In the genomic region with DNA sequence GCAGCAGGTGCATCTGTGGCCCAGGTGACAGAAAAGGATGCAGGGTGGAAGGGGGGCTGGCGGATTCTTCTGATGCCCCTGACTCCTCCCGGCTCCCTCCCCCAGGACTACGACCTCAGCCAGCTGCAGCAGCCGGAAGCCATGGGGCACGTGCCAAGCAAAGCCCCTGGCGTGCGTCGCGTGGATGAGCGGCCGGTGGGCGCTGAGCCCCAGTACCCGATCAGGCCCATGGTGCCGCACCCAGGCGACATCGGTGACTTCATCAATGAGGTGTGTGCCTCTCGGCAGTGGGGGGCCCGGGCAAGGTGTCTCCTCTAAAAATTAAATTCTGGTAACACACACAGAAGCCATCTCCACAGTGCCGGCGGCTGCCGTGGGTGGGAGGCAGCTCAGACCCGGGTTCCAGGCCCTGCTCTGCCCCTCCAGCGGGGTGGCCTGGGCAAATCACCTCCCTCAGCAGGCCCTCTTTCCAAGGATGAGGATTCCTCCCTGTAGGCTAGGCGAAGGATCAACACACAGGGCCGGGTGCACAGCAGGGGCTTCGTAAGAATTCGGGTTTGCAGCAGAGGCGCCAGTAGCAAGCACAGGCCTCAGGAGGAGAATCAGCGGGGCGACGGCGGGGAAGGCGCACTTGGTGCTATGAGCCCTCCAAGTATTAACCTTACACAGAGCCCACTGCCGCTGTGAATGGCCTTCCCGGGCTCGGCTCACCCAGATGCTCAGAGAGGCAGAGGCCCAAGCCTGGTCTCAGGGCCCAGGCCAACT, we compare ENCODE assay signal across 1 cellular context.
TF ChIP-seq lines count a peak whose summit lies in the region.

No MANE protein-coding gene starts in this region.

TF ChIP-seq in HepG2, 621 proteins besides CTCF, POLR2A, EP300 and RAD21 (continued from another document):
- TF ChIP-seq, protein P1, sequence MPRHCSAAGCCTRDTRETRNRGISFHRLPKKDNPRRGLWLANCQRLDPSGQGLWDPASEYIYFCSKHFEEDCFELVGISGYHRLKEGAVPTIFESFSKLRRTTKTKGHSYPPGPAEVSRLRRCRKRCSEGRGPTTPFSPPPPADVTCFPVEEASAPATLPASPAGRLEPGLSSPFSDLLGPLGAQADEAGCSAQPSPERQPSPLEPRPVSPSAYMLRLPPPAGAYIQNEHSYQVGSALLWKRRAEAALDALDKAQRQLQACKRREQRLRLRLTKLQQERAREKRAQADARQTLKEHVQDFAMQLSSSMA (CRISPR knock-in tag; IDR thresholded peaks at IDR 0.05): no peak
- TF ChIP-seq MXI1 (IDR thresholded peaks at IDR 0.05; ENCODE audit: borderline replicate concordance, low read depth, low read length) (no peak), ZFP90 (CRISPR knock-in tag; IDR thresholded peaks at IDR 0.05; ENCODE audit: borderline replicate concordance) (no peak), ZNF749 (CRISPR knock-in tag; IDR thresholded peaks at IDR 0.05; ENCODE audit: borderline replicate concordance) (no peak), REL (CRISPR knock-in tag; conservative IDR thresholded peaks at IDR 0.05) (no peak), REPIN1 (CRISPR knock-in tag; IDR thresholded peaks at IDR 0.05; ENCODE audit: borderline replicate concordance, low read depth) (no peak)
- TF ChIP-seq, protein P2, sequence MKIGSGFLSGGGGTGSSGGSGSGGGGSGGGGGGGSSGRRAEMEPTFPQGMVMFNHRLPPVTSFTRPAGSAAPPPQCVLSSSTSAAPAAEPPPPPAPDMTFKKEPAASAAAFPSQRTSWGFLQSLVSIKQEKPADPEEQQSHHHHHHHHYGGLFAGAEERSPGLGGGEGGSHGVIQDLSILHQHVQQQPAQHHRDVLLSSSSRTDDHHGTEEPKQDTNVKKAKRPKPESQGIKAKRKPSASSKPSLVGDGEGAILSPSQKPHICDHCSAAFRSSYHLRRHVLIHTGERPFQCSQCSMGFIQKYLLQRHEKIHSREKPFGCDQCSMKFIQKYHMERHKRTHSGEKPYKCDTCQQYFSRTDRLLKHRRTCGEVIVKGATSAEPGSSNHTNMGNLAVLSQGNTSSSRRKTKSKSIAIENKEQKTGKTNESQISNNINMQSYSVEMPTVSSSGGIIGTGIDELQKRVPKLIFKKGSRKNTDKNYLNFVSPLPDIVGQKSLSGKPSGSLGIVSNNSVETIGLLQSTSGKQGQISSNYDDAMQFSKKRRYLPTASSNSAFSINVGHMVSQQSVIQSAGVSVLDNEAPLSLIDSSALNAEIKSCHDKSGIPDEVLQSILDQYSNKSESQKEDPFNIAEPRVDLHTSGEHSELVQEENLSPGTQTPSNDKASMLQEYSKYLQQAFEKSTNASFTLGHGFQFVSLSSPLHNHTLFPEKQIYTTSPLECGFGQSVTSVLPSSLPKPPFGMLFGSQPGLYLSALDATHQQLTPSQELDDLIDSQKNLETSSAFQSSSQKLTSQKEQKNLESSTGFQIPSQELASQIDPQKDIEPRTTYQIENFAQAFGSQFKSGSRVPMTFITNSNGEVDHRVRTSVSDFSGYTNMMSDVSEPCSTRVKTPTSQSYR (CRISPR knock-in tag; IDR thresholded peaks at IDR 0.05; ENCODE audit: borderline replicate concordance): no peak
- TF ChIP-seq, protein P3, sequence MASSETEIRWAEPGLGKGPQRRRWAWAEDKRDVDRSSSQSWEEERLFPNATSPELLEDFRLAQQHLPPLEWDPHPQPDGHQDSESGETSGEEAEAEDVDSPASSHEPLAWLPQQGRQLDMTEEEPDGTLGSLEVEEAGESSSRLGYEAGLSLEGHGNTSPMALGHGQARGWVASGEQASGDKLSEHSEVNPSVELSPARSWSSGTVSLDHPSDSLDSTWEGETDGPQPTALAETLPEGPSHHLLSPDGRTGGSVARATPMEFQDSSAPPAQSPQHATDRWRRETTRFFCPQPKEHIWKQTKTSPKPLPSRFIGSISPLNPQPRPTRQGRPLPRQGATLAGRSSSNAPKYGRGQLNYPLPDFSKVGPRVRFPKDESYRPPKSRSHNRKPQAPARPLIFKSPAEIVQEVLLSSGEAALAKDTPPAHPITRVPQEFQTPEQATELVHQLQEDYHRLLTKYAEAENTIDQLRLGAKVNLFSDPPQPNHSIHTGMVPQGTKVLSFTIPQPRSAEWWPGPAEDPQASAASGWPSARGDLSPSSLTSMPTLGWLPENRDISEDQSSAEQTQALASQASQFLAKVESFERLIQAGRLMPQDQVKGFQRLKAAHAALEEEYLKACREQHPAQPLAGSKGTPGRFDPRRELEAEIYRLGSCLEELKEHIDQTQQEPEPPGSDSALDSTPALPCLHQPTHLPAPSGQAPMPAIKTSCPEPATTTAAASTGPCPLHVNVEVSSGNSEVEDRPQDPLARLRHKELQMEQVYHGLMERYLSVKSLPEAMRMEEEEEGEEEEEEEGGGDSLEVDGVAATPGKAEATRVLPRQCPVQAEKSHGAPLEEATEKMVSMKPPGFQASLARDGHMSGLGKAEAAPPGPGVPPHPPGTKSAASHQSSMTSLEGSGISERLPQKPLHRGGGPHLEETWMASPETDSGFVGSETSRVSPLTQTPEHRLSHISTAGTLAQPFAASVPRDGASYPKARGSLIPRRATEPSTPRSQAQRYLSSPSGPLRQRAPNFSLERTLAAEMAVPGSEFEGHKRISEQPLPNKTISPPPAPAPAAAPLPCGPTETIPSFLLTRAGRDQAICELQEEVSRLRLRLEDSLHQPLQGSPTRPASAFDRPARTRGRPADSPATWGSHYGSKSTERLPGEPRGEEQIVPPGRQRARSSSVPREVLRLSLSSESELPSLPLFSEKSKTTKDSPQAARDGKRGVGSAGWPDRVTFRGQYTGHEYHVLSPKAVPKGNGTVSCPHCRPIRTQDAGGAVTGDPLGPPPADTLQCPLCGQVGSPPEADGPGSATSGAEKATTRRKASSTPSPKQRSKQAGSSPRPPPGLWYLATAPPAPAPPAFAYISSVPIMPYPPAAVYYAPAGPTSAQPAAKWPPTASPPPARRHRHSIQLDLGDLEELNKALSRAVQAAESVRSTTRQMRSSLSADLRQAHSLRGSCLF (CRISPR knock-in tag; IDR thresholded peaks at IDR 0.05; ENCODE audit: borderline replicate concordance): no peak
